Comparison of ENCODE assay signal across 8 cellular contexts in the genomic region with DNA sequence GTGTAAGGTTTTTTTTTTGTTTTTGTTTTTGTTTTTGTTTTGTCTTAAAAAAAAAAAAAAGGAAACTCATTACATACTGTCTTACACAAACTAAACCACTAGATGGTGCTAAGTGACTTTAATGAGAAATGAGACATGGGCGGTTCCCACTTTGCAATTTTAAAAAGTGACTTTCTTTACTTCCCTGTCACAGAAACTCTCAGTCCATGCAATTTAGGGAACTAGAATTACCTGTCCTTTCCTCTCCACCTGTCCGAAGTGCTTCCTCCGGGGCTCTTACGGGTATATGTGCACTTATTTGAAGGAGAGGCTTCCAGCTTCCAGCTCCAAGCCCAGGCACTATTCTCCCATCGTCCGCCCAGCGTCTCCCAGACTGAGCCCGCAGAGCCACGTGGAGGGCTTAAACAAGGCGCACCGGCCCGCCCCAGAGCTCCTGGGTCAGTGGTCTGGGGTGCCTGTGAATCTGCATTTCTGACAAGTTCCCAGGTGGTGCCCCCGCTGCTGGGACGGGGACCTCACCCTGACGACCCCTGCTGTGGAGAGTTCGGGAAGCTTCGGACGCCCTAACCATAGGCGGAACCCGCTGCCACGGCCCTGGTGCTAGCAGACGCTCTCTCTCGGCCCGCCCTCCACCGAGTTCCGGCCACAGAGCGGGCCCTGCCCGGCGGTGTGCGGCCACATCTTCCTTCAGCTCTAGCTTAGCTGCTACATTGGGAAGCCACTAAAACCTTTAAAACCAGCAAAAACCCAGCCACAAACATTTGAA. TPM values are rescaled to one million over a fixed set of nuclear protein-coding genes. Genes with fewer than 3 reads are reported as not detected.
A peak's percentile ranks its signal among the peaks of the same experiment; 100 is the strongest.
DNase-seq lines count a peak whose midpoint lies in the region; ATAC-seq and TF ChIP-seq lines count a peak whose summit lies in the region.

No MANE protein-coding gene starts in this region.

- peak overlapping the region; percentile 72 for H3K4me3 Mint-ChIP-seq in activated CD8-positive, alpha-beta T cell treated with anti-CD3 and anti-CD28 coated beads, Interleukin-2, amount 10 ng/mL, durations not matched to agents 7 days and 5 days
- peak overlapping the region; percentile 75 for H3K4me3 Mint-ChIP-seq in mesothelial cell of epicardium
- H3K4me3 Mint-ChIP-seq in stimulated activated effector memory CD8-positive, alpha-beta T cell treated with anti-CD3 and anti-CD28 coated beads, Interleukin-12 subunit alpha, Interleukin-12 subunit beta, amount 100 ng/mL, for 72 hours = peak overlapping the region; percentile 78

- POLR2A ChIA-PET in BJ (lab: Charles Lee) = no interaction called here
- POLR2A ChIA-PET in activated CD8-positive, alpha-beta T cell treated with anti-CD3 and anti-CD28 coated beads, Interleukin-2, amount 10 ng/mL, durations not matched to agents 7 days and 5 days (lab: Charles Lee) = interaction anchor here (0.7 to 1.8 kb wide), 4 partner anchors 106 to 488 kb away, joined by 3 to 5 read pairs (median 3); no protein-coding TSS in a partner anchor

- no peaks in the 10 kb centered on the region for H3K36me3 ChIP-seq in BJ (ENCODE audit: control insufficient read depth, insufficient read depth, low read length)

- peak overlapping the region; percentile 77 for H3K27ac Mint-ChIP-seq in activated CD8-positive, alpha-beta T cell treated with anti-CD3 and anti-CD28 coated beads, Interleukin-2, amount 10 ng/mL, durations not matched to agents 7 days and 5 days
- H3K27ac Mint-ChIP-seq in mesothelial cell of epicardium = no peak overlapping the region
- H3K27ac Mint-ChIP-seq in stimulated activated effector memory CD8-positive, alpha-beta T cell treated with anti-CD3 and anti-CD28 coated beads, Interleukin-12 subunit alpha, Interleukin-12 subunit beta, amount 100 ng/mL, for 72 hours = peak overlapping the region; percentile 87

- ATAC-seq in GM19025 (IDR thresholded peaks at IDR 0.05; ENCODE audit: low read depth, unreplicated experiment) = peak; percentile 65
- ATAC-seq in HG03280 (IDR thresholded peaks at IDR 0.05; ENCODE audit: unreplicated experiment) = peak; percentile 67
- ATAC-seq in activated CD8-positive, alpha-beta T cell treated with anti-CD3 and anti-CD28 coated beads, Interleukin-2, amount 10 ng/mL, durations not matched to agents 7 days and 5 days = peak; percentile 82
- ATAC-seq in stimulated activated effector memory CD8-positive, alpha-beta T cell treated with anti-CD3 and anti-CD28 coated beads, Interleukin-12 subunit alpha, Interleukin-12 subunit beta, amount 100 ng/mL, for 72 hours = peak; percentile 73

- H3K4me3 ChIP-seq in BJ (ENCODE audit: low read depth, low read length) = peak overlapping the region; percentile 50
- peak overlapping the region; percentile 22 for H3K4me3 ChIP-seq in epithelial cell of esophagus (ENCODE audit: low read length)

- peaks cover 27% of the 10 kb centered on the region for H3K27me3 Mint-ChIP-seq in activated CD8-positive, alpha-beta T cell treated with anti-CD3 and anti-CD28 coated beads, Interleukin-2, amount 10 ng/mL, durations not matched to agents 7 days and 5 days (ENCODE audit: low read depth)
- no peaks in the 10 kb centered on the region for H3K27me3 Mint-ChIP-seq in mesothelial cell of epicardium (ENCODE audit: low read depth)

- CTCF ChIA-PET in BJ (lab: Yijun Ruan, JAX) = interaction anchor here (0.6 to 3.6 kb wide), 30 partner anchors 9 to 771 kb away, joined by 3 to 33 read pairs (median 3); a partner anchor contains a TSS
- CTCF ChIA-PET in activated CD8-positive, alpha-beta T cell treated with anti-CD3 and anti-CD28 coated beads, Interleukin-2, amount 10 ng/mL, durations not matched to agents 7 days and 5 days (lab: Charles Lee) = interaction anchor here (0.6 to 3.9 kb wide), 33 partner anchors 8 to 512 kb away, joined by 3 to 32 read pairs (median 5); a partner anchor contains a TSS

- TF ChIP-seq CTCF in BJ (IDR thresholded peaks at IDR 0.05; ENCODE audit: insufficient read depth, low read depth, low read length) = peak; percentile 54
- peak; percentile 54 for TF ChIP-seq CTCF in epithelial cell of esophagus (IDR thresholded peaks at IDR 0.05; ENCODE audit: insufficient read depth, low read depth, low read length, missing control alignments)
- TF ChIP-seq CTCF in mesothelial cell of epicardium (IDR thresholded peaks at IDR 0.05; ENCODE audit: unreplicated experiment) = peak; percentile 76

- H3K36me3 Mint-ChIP-seq in activated CD8-positive, alpha-beta T cell treated with anti-CD3 and anti-CD28 coated beads, Interleukin-2, amount 10 ng/mL, durations not matched to agents 7 days and 5 days (ENCODE audit: low read depth) = no peaks in the 10 kb centered on the region
- no peaks in the 10 kb centered on the region for H3K36me3 Mint-ChIP-seq in mesothelial cell of epicardium
- no peaks in the 10 kb centered on the region for H3K36me3 Mint-ChIP-seq in stimulated activated effector memory CD8-positive, alpha-beta T cell treated with anti-CD3 and anti-CD28 coated beads, Interleukin-12 subunit alpha, Interleukin-12 subunit beta, amount 100 ng/mL, for 72 hours

- no peaks in the 10 kb centered on the region for H3K9me3 Mint-ChIP-seq in activated CD8-positive, alpha-beta T cell treated with anti-CD3 and anti-CD28 coated beads, Interleukin-2, amount 10 ng/mL, durations not matched to agents 7 days and 5 days (ENCODE audit: insufficient read depth)
- no peaks in the 10 kb centered on the region for H3K9me3 Mint-ChIP-seq in mesothelial cell of epicardium
- H3K9me3 Mint-ChIP-seq in stimulated activated effector memory CD8-positive, alpha-beta T cell treated with anti-CD3 and anti-CD28 coated beads, Interleukin-12 subunit alpha, Interleukin-12 subunit beta, amount 100 ng/mL, for 72 hours = no peaks in the 10 kb centered on the region

- H3K4me1 Mint-ChIP-seq in activated CD8-positive, alpha-beta T cell treated with anti-CD3 and anti-CD28 coated beads, Interleukin-2, amount 10 ng/mL, durations not matched to agents 7 days and 5 days (ENCODE audit: low read depth) = peaks cover 52% of the 10 kb centered on the region
- H3K4me1 Mint-ChIP-seq in mesothelial cell of epicardium = peaks cover 7% of the 10 kb centered on the region
- peaks cover 42% of the 10 kb centered on the region for H3K4me1 Mint-ChIP-seq in stimulated activated effector memory CD8-positive, alpha-beta T cell treated with anti-CD3 and anti-CD28 coated beads, Interleukin-12 subunit alpha, Interleukin-12 subunit beta, amount 100 ng/mL, for 72 hours

- DNase-seq in BJ (ENCODE audit: low read depth) (no peak), NCI-H510A (lab: John Stamatoyannopoulos, UW) (peak; percentile 21), epithelial cell of esophagus (ENCODE audit: low read depth) (peak; percentile 71), mesothelial cell of epicardium (ENCODE audit: low spot score in 2 of 2, unreplicated experiment in 2 of 2) (peak in 1 of 2 experiments; percentile 62)
- peak; percentile 82 for DNase-seq in activated CD8-positive, alpha-beta T cell treated with anti-CD3 and anti-CD28 coated beads, Interleukin-2, amount 10 ng/mL, durations not matched to agents 7 days and 5 days
- DNase-seq in stimulated activated effector memory CD8-positive, alpha-beta T cell treated with anti-CD3 and anti-CD28 coated beads, Interleukin-12 subunit alpha, Interleukin-12 subunit beta, amount 100 ng/mL, for 72 hours (ENCODE audit: low spot score in 2 of 2) = peak; percentile 38 to 86

- no peaks in the 10 kb centered on the region for H3K27me3 ChIP-seq in BJ (ENCODE audit: control insufficient read depth, insufficient read depth, low read length)

RNA-seq across cellular contexts. Expression of a gene that starts 26.1 kb away (rescaled TPM):
- polyA plus RNA-seq in BJ (2011; rRNA removed) = 2.3 and 2.4 TPM in 2 replicates
- polyA minus RNA-seq in BJ (2011; rRNA and poly(A)+ RNA removed) = 0.76 and 0.87 TPM in 2 replicates
- total RNA-seq in activated CD8-positive, alpha-beta T cell treated with anti-CD3 and anti-CD28 coated beads, Interleukin-2, amount 10 ng/mL, durations not matched to agents 7 days and 5 days = under 1 TPM; 0.50 to 0.55 TPM
- 5.2 to 5.8 TPM (median 5.7 TPM) in 3 replicates for total RNA-seq in mesothelial cell of epicardium
